21 cellular contexts compared by ENCODE assay signal in genomic region chr11:10607462-10607861, GRCh38. TPM values are rescaled to one million over a fixed set of nuclear protein-coding genes. Genes with fewer than 3 reads are reported as not detected.
DNase-seq lines count a peak whose midpoint lies in the region; ATAC-seq and TF ChIP-seq lines count a peak whose summit lies in the region.
"Had no signal": no experiment of that assay in that cellular context is flagged by ENCODE, and none has a peak within 500 bp of the region (broad histone marks: within the 10 kb centered on the region; RNA-seq: fewer than 3 reads in every experiment).

No MANE protein-coding gene starts in this region.

- H3K36me3 Mint-ChIP-seq in progenitor cell of endocrine pancreas (ENCODE audit: insufficient read depth) = no peaks in the 10 kb centered on the region
- H3K36me3 Mint-ChIP-seq in MCF 10A (ENCODE audit: insufficient read depth, unreplicated experiment) = no peaks in the 10 kb centered on the region
- peaks cover 3% of the 10 kb centered on the region for H3K36me3 Mint-ChIP-seq in activated CD4-positive, alpha-beta memory T cell treated with anti-CD3 and anti-CD28 coated beads, Interleukin-2, amount 10 ng/mL, durations not matched to agents 7 days and 5 days (ENCODE audit: low read depth)

- H3K27ac ChIP-seq in left ventricle myocardium inferior (replicated peaks) (peak overlapping the region; percentile 60), heart left ventricle (peak overlapping the region in 3 of 12 donors; percentile 18 to 92 (median 39)), testis (no peak overlapping the region)
- H3K27ac ChIP-seq: KMS-11 had no signal

- no peak overlapping the region for H3K4me3 ChIP-seq in left ventricle myocardium inferior
- H3K4me3 ChIP-seq in heart left ventricle = no peak overlapping the region
- no peak overlapping the region for H3K4me3 ChIP-seq in testis
- H3K4me3 ChIP-seq: right atrium auricular region had no signal

- TF ChIP-seq POLR2A in heart left ventricle (IDR thresholded peaks at IDR 0.05) (no peak), testis (IDR thresholded peaks at IDR 0.05) (no peak)

- H3K27me3 ChIP-seq in left ventricle myocardium inferior (ENCODE audit: low read depth) = no peaks in the 10 kb centered on the region
- H3K27me3 ChIP-seq in heart left ventricle = no peaks in the 10 kb centered on the region
- no peaks in the 10 kb centered on the region for H3K27me3 ChIP-seq in testis
- H3K27me3 ChIP-seq: right atrium auricular region had no signal

- no peak overlapping the region for H3K4me3 Mint-ChIP-seq in progenitor cell of endocrine pancreas (ENCODE audit: low read depth)
- H3K4me3 Mint-ChIP-seq in MCF 10A (ENCODE audit: unreplicated experiment) = no peak overlapping the region
- no peak overlapping the region for H3K4me3 Mint-ChIP-seq in activated CD4-positive, alpha-beta memory T cell treated with anti-CD3 and anti-CD28 coated beads, Interleukin-2, amount 10 ng/mL, durations not matched to agents 7 days and 5 days
- H3K4me3 Mint-ChIP-seq: endodermal cell, nephron progenitor cell had no signal

- TF ChIP-seq CTCF in left ventricle myocardium inferior (IDR thresholded peaks at IDR 0.05; ENCODE audit: borderline replicate concordance) (no peak), heart left ventricle (IDR thresholded peaks at IDR 0.05) (no peak), progenitor cell of endocrine pancreas (IDR thresholded peaks at IDR 0.05; ENCODE audit: unreplicated experiment) (no peak), MCF 10A (IDR thresholded peaks at IDR 0.05; ENCODE audit: unreplicated experiment) (no peak), testis (IDR thresholded peaks at IDR 0.05) (no peak)

- POLR2A ChIA-PET in MCF 10A (lab: Yijun Ruan, JAX) = no interaction called here
- POLR2A ChIA-PET in activated CD4-positive, alpha-beta memory T cell treated with anti-CD3 and anti-CD28 coated beads, Interleukin-2, amount 10 ng/mL, durations not matched to agents 7 days and 5 days (lab: Charles Lee) = interaction anchor here (2.6 kb wide), 1 partner anchor 67 kb away, joined by 8 read pairs; the partner anchor contains the start of gene RNF141

- no peaks in the 10 kb centered on the region for H3K27me3 Mint-ChIP-seq in progenitor cell of endocrine pancreas
- peaks cover 16% of the 10 kb centered on the region for H3K27me3 Mint-ChIP-seq in MCF 10A (ENCODE audit: insufficient read depth, unreplicated experiment)
- H3K27me3 Mint-ChIP-seq in activated CD4-positive, alpha-beta memory T cell treated with anti-CD3 and anti-CD28 coated beads, Interleukin-2, amount 10 ng/mL, durations not matched to agents 7 days and 5 days = peaks cover 30% of the 10 kb centered on the region

- H3K9me3 Mint-ChIP-seq in progenitor cell of endocrine pancreas (ENCODE audit: low read depth) (no peaks in the 10 kb centered on the region), MCF 10A (ENCODE audit: unreplicated experiment) (no peaks in the 10 kb centered on the region)
- H3K9me3 Mint-ChIP-seq in activated CD4-positive, alpha-beta memory T cell treated with anti-CD3 and anti-CD28 coated beads, Interleukin-2, amount 10 ng/mL, durations not matched to agents 7 days and 5 days = peaks cover 5% of the 10 kb centered on the region
- H3K9me3 Mint-ChIP-seq: endodermal cell had no signal

- no peaks in the 10 kb centered on the region for H3K36me3 ChIP-seq in left ventricle myocardium inferior
- no peaks in the 10 kb centered on the region for H3K36me3 ChIP-seq in heart left ventricle
- H3K36me3 ChIP-seq in testis (ENCODE audit: low read depth, missing control alignments) = no peaks in the 10 kb centered on the region
- H3K36me3 ChIP-seq: right atrium auricular region had no signal

- intact Hi-C loops in left ventricle myocardium inferior (cut with micrococcal nuclease) = no loop called here
- intact Hi-C loops in heart left ventricle (cut with DNase I) = no loop called here
- intact Hi-C loops in MCF 10A (cut with micrococcal nuclease) = no loop called here
- intact Hi-C loops in testis (cut with DNase I; ENCODE audit: low total_unique reads) = no loop called here

- H3K4me1 ChIP-seq in left ventricle myocardium inferior (peaks cover 35% of the 10 kb centered on the region), heart left ventricle (peaks cover 0 to 87% (median 20%) of the 10 kb centered on the region in 12 donors), testis (peaks cover 16% of the 10 kb centered on the region)

- 33 to 60% (median 52%) methylated on average over 5 to 6 of the region's 6 CpGs for WGBS in heart left ventricle, 4 donors
- WGBS in testis, 2 donors = 64 to 87% methylated on average over 5 to 6 of the region's 6 CpGs

- H3K4me1 Mint-ChIP-seq in progenitor cell of endocrine pancreas (ENCODE audit: low read depth) = no peaks in the 10 kb centered on the region
- peaks cover 20% of the 10 kb centered on the region for H3K4me1 Mint-ChIP-seq in MCF 10A (ENCODE audit: insufficient read depth, unreplicated experiment)
- peaks cover 29% of the 10 kb centered on the region for H3K4me1 Mint-ChIP-seq in activated CD4-positive, alpha-beta memory T cell treated with anti-CD3 and anti-CD28 coated beads, Interleukin-2, amount 10 ng/mL, durations not matched to agents 7 days and 5 days

- DNase-seq in left ventricle myocardium inferior (no peak), heart left ventricle (no peak), left kidney (ENCODE audit: low read depth, low spot score) (peak; percentile 30), progenitor cell of endocrine pancreas (ENCODE audit: low spot score, unreplicated experiment) (no peak), MCF 10A (ENCODE audit: unreplicated experiment) (no peak), testis (no peak)
- DNase-seq in activated CD4-positive, alpha-beta memory T cell treated with anti-CD3 and anti-CD28 coated beads, Interleukin-2, amount 10 ng/mL, durations not matched to agents 7 days and 5 days = no peak
- DNase-seq: activated CD4-positive, alpha-beta T cell treated with anti-CD3 and anti-CD28 coated beads, Interleukin-2, amount 50 U/mL, for 4 hours; activated T-cell treated with anti-CD3 and anti-CD28 coated beads, Interleukin-2, amount 50 U/mL, for 48 hours; endodermal cell; foreskin fibroblast; GOT3; NCI-H2171 treated with DMSO at 0.1 percent for 48 hours; NCI-H82; nephron progenitor cell; RPMI8226; stimulated activated CD4-positive, alpha-beta T cell treated with anti-CD3 and anti-CD28 coated beads, Interleukin-2, amount 100 ng/mL, for 24 hours had no signal

- CTCF ChIA-PET in MCF 10A (lab: Yijun Ruan, JAX) = interaction anchor here (0.6 kb wide), 1 partner anchor 64 kb away, joined by 3 read pairs; no protein-coding TSS in a partner anchor
- CTCF ChIA-PET in activated CD4-positive, alpha-beta memory T cell treated with anti-CD3 and anti-CD28 coated beads, Interleukin-2, amount 10 ng/mL, durations not matched to agents 7 days and 5 days (lab: Charles Lee) = interaction anchor here (2.5 kb wide), 1 partner anchor 66 kb away, joined by 10 read pairs; the partner anchor contains the start of gene RNF141

- H3K27ac Mint-ChIP-seq in progenitor cell of endocrine pancreas (peak overlapping the region; percentile 52), MCF 10A (ENCODE audit: low read depth, unreplicated experiment) (no peak overlapping the region)
- no peak overlapping the region for H3K27ac Mint-ChIP-seq in activated CD4-positive, alpha-beta memory T cell treated with anti-CD3 and anti-CD28 coated beads, Interleukin-2, amount 10 ng/mL, durations not matched to agents 7 days and 5 days
- H3K27ac Mint-ChIP-seq: endodermal cell, nephron progenitor cell had no signal

- ATAC-seq in heart left ventricle (no peak), HG03139 (IDR thresholded peaks at IDR 0.05; ENCODE audit: unreplicated experiment) (no peak)

- H3K9me3 ChIP-seq in left ventricle myocardium inferior (replicated peaks) (no peaks in the 10 kb centered on the region), heart left ventricle (no peaks in the 10 kb centered on the region), testis (no peaks in the 10 kb centered on the region)
- H3K9me3 ChIP-seq: right atrium auricular region had no signal

- BruUV-seq in MCF 10A (replicated peaks; lab: Mats Ljungman, UMichigan) = no TSS peak

RNA-seq across cellular contexts. Expression of gene LYVE1, which starts 39.0 kb away (rescaled TPM):
- total RNA-seq in left ventricle myocardium inferior (41.1 TPM), heart left ventricle (100 to 1,000 TPM in 1 of 9 donors, 10 to 100 TPM in 7, 1 to 10 TPM in 1; 8.1 to 163 (median 36.6) TPM), progenitor cell of endocrine pancreas (not detected in 2 replicates), MCF 10A (2022) (not detected in 2 replicates), testis (1 to 10 TPM; 4.6 to 7.5 TPM)
- polyA plus RNA-seq in heart left ventricle (10 to 100 TPM in 1 of 2 donors, 1 to 10 TPM in 1; 8.5 to 15.5 TPM), testis (ENCODE audit: insufficient read depth, low read depth, low replicate concordance) (24.1 TPM)
- total RNA-seq in activated CD4-positive, alpha-beta memory T cell treated with anti-CD3 and anti-CD28 coated beads, Interleukin-2, amount 10 ng/mL, durations not matched to agents 7 days and 5 days = not detected
- total RNA-seq: A172, endodermal cell had no signal
